16 cellular contexts compared by ENCODE assay signal in genomic region chr1:180966744-180967536, GRCh38. TPM values are rescaled to one million over a fixed set of nuclear protein-coding genes. Genes with fewer than 3 reads are reported as not detected.
DNase-seq lines count a peak whose midpoint lies in the region; ATAC-seq and TF ChIP-seq lines count a peak whose summit lies in the region.
"Had no signal": no experiment of that assay in that cellular context is flagged by ENCODE, and none has a peak within 500 bp of the region (broad histone marks: within the 10 kb centered on the region; RNA-seq: fewer than 3 reads in every experiment).

No MANE protein-coding gene starts in this region.

- peaks cover 17% of the 10 kb centered on the region for H3K36me3 Mint-ChIP-seq in activated naive CD8-positive, alpha-beta T cell treated with anti-CD3 and anti-CD28 coated beads, Interleukin-2, amount 10 ng/mL, durations not matched to agents 7 days and 5 days
- H3K36me3 Mint-ChIP-seq in activated naive CD8-positive, alpha-beta T cell treated with anti-CD3 and anti-CD28 coated beads for 36 hours: peaks cover 33% of the 10 kb centered on the region
- H3K36me3 Mint-ChIP-seq in T-helper 17 cell (ENCODE audit: low read depth) (peaks cover 5% of the 10 kb centered on the region), mesothelial cell of epicardium (peaks cover 31% of the 10 kb centered on the region)
- H3K36me3 Mint-ChIP-seq in stimulated activated naive B cell treated with anti-CD40 and anti-IgM and Interleukin-4, amounts not matched to agents 10 μg/mL and 1 μg/mL and 100 μg/mL, for 72 hours: peaks cover 61 to 71% of the 10 kb centered on the region in 2 donors

- H3K4me1 Mint-ChIP-seq in activated naive CD8-positive, alpha-beta T cell treated with anti-CD3 and anti-CD28 coated beads, Interleukin-2, amount 10 ng/mL, durations not matched to agents 7 days and 5 days: peaks cover 9% of the 10 kb centered on the region
- H3K4me1 Mint-ChIP-seq in activated naive CD8-positive, alpha-beta T cell treated with anti-CD3 and anti-CD28 coated beads for 36 hours: peaks cover 26% of the 10 kb centered on the region
- H3K4me1 Mint-ChIP-seq in T-helper 17 cell: peaks cover 9% of the 10 kb centered on the region
- H3K4me1 Mint-ChIP-seq in mesothelial cell of epicardium: peaks cover 5% of the 10 kb centered on the region
- H3K4me1 Mint-ChIP-seq in stimulated activated naive B cell treated with anti-CD40 and anti-IgM and Interleukin-4, amounts not matched to agents 10 μg/mL and 1 μg/mL and 100 μg/mL, for 72 hours: peaks cover 34 to 39% of the 10 kb centered on the region in 2 donors

- POLR2A ChIA-PET in activated naive CD8-positive, alpha-beta T cell treated with anti-CD3 and anti-CD28 coated beads, Interleukin-2, amount 10 ng/mL, durations not matched to agents 7 days and 5 days (lab: Charles Lee): no interaction called here

- no peak for DNase-seq in activated naive CD8-positive, alpha-beta T cell treated with anti-CD3 and anti-CD28 coated beads, Interleukin-2, amount 10 ng/mL, durations not matched to agents 7 days and 5 days
- DNase-seq in activated naive CD8-positive, alpha-beta T cell treated with anti-CD3 and anti-CD28 coated beads for 36 hours: no peak
- DNase-seq in T-helper 17 cell (no peak), mesothelial cell of epicardium (ENCODE audit: low spot score in 2 of 2, unreplicated experiment in 2 of 2) (no peak), DMS153 treated with DMSO at 0.1 percent for 48 hours (lab: John Stamatoyannopoulos, UW; ENCODE audit: unreplicated experiment) (no peak), NCI-H1048 (lab: John Stamatoyannopoulos, UW) (no peak), T1000 (lab: John Stamatoyannopoulos, UW) (no peak)
- DNase-seq in stimulated activated naive B cell treated with anti-CD40 and anti-IgM and Interleukin-4, amounts not matched to agents 10 μg/mL and 1 μg/mL and 100 μg/mL, for 72 hours: no peak
- DNase-seq: COR-L47, DMS153, H9, NCI-H1105, NCI-H1694 treated with DMSO at 0.1 percent for 48 hours, NCI-H345, PC-3 had no signal

- no peak overlapping the region for H3K4me3 Mint-ChIP-seq in activated naive CD8-positive, alpha-beta T cell treated with anti-CD3 and anti-CD28 coated beads, Interleukin-2, amount 10 ng/mL, durations not matched to agents 7 days and 5 days
- H3K4me3 Mint-ChIP-seq in activated naive CD8-positive, alpha-beta T cell treated with anti-CD3 and anti-CD28 coated beads for 36 hours: no peak overlapping the region
- H3K4me3 Mint-ChIP-seq in T-helper 17 cell (no peak overlapping the region), mesothelial cell of epicardium (no peak overlapping the region)
- H3K4me3 Mint-ChIP-seq in stimulated activated naive B cell treated with anti-CD40 and anti-IgM and Interleukin-4, amounts not matched to agents 10 μg/mL and 1 μg/mL and 100 μg/mL, for 72 hours: no peak overlapping the region
- H3K4me3 Mint-ChIP-seq: H9 had no signal

- ATAC-seq in activated naive CD8-positive, alpha-beta T cell treated with anti-CD3 and anti-CD28 coated beads, Interleukin-2, amount 10 ng/mL, durations not matched to agents 7 days and 5 days (ENCODE audit: low read depth): no peak
- no peak for ATAC-seq in T-helper 17 cell
- no peak for ATAC-seq in stimulated activated naive B cell treated with anti-CD40 and anti-IgM and Interleukin-4, amounts not matched to agents 10 μg/mL and 1 μg/mL and 100 μg/mL, for 72 hours (replicated peaks)
- ATAC-seq: PC-3 had no signal

- no peaks in the 10 kb centered on the region for H3K9me3 ChIP-seq in T-helper 17 cell (ENCODE audit: control insufficient read depth, low read length, poor library complexity, severe bottlenecking)
- H3K9me3 ChIP-seq: SJSA1 had no signal

- H3K27ac Mint-ChIP-seq in activated naive CD8-positive, alpha-beta T cell treated with anti-CD3 and anti-CD28 coated beads, Interleukin-2, amount 10 ng/mL, durations not matched to agents 7 days and 5 days: peak overlapping the region; percentile 38
- H3K27ac Mint-ChIP-seq in activated naive CD8-positive, alpha-beta T cell treated with anti-CD3 and anti-CD28 coated beads for 36 hours: no peak overlapping the region
- H3K27ac Mint-ChIP-seq in T-helper 17 cell (peak overlapping the region; percentile 76), mesothelial cell of epicardium (peak overlapping the region; percentile 12)
- peak overlapping the region; percentile 76 for H3K27ac Mint-ChIP-seq in stimulated activated naive B cell treated with anti-CD40 and anti-IgM and Interleukin-4, amounts not matched to agents 10 μg/mL and 1 μg/mL and 100 μg/mL, for 72 hours

- TF ChIP-seq CTCF in mesothelial cell of epicardium (IDR thresholded peaks at IDR 0.05; ENCODE audit: unreplicated experiment): no peak

- no peaks in the 10 kb centered on the region for H3K27me3 Mint-ChIP-seq in activated naive CD8-positive, alpha-beta T cell treated with anti-CD3 and anti-CD28 coated beads, Interleukin-2, amount 10 ng/mL, durations not matched to agents 7 days and 5 days
- no peaks in the 10 kb centered on the region for H3K27me3 Mint-ChIP-seq in activated naive CD8-positive, alpha-beta T cell treated with anti-CD3 and anti-CD28 coated beads for 36 hours
- no peaks in the 10 kb centered on the region for H3K27me3 Mint-ChIP-seq in T-helper 17 cell
- no peaks in the 10 kb centered on the region for H3K27me3 Mint-ChIP-seq in mesothelial cell of epicardium (ENCODE audit: low read depth)
- no peaks in the 10 kb centered on the region for H3K27me3 Mint-ChIP-seq in stimulated activated naive B cell treated with anti-CD40 and anti-IgM and Interleukin-4, amounts not matched to agents 10 μg/mL and 1 μg/mL and 100 μg/mL, for 72 hours

- H3K9me3 Mint-ChIP-seq in activated naive CD8-positive, alpha-beta T cell treated with anti-CD3 and anti-CD28 coated beads, Interleukin-2, amount 10 ng/mL, durations not matched to agents 7 days and 5 days: no peaks in the 10 kb centered on the region
- no peaks in the 10 kb centered on the region for H3K9me3 Mint-ChIP-seq in activated naive CD8-positive, alpha-beta T cell treated with anti-CD3 and anti-CD28 coated beads for 36 hours
- H3K9me3 Mint-ChIP-seq in mesothelial cell of epicardium: no peaks in the 10 kb centered on the region
- no peaks in the 10 kb centered on the region for H3K9me3 Mint-ChIP-seq in stimulated activated naive B cell treated with anti-CD40 and anti-IgM and Interleukin-4, amounts not matched to agents 10 μg/mL and 1 μg/mL and 100 μg/mL, for 72 hours
- H3K9me3 Mint-ChIP-seq: H9 had no signal

RNA-seq across cellular contexts. Expression of gene KIAA1614, which starts 54.2 kb away (rescaled TPM):
- total RNA-seq in activated naive CD8-positive, alpha-beta T cell treated with anti-CD3 and anti-CD28 coated beads, Interleukin-2, amount 10 ng/mL, durations not matched to agents 7 days and 5 days: under 1 TPM; 0.19 to 0.34 TPM
- under 1 TPM in 1 of 2 experiments, not detected in 1; 0.08 TPM for total RNA-seq in activated naive CD8-positive, alpha-beta T cell treated with anti-CD3 and anti-CD28 coated beads for 36 hours
- under 1 TPM; 0.05 to 0.08 TPM for total RNA-seq in T-helper 17 cell
- total RNA-seq in mesothelial cell of epicardium: 5.4 to 7.4 TPM (median 7.3 TPM) in 3 replicates
- total RNA-seq: PC-3 had no signal

RNA-seq across cellular contexts. Expression of gene STX6, which starts 55.7 kb away (rescaled TPM):
- total RNA-seq in activated naive CD8-positive, alpha-beta T cell treated with anti-CD3 and anti-CD28 coated beads, Interleukin-2, amount 10 ng/mL, durations not matched to agents 7 days and 5 days: 10 to 100 TPM; 20.8 to 21.1 TPM
- total RNA-seq in activated naive CD8-positive, alpha-beta T cell treated with anti-CD3 and anti-CD28 coated beads for 36 hours: 10 to 100 TPM; 22.0 to 22.1 TPM
- total RNA-seq in T-helper 17 cell (10 to 100 TPM in 1 of 2 donors, 1 to 10 TPM in 1; 9.0 to 11.8 TPM), mesothelial cell of epicardium (23.4 to 24.6 TPM (median 23.8 TPM) in 3 replicates)
